In the genomic region with DNA sequence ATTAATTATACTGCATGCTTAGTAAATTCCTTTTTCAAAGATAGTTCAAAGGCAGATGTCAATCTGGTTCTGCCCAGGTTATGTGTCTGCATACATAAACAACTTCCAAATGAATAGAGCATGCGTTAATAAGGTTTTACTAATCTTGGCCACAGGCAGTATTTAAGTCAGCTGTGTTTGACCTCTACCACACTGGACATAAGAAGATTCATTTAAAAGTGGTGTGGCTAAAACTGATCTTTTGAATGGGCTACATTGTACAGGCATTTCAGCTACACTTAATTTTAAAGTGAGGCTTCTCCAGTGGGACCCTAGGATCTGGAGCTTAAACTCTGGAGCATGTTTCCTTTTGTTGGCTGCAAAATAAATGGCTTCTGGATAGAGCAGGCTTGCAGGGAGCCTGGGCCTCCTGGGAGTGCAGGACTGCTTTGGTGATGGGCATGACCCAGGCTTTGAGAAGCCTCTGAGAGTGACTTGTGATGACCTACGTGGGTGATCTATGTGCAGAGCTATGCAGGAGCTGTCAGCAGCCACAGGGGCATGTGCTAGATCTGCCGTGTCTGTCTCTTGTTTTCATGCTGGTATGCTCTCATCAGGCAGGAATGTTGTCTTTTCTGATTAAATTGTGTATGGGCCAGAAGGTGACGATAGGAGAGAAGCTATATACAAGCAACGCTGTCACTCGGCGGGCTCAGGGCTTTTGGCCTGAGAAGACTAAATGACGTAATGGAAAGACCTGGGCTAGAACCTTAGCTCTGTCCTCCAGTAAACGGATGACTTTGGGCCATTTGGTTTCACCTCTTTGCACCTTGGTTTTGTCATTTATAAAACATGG, we compare ENCODE assay signal across 11 cellular contexts.
DNase-seq lines count a peak whose midpoint lies in the region; ATAC-seq and TF ChIP-seq lines count a peak whose summit lies in the region.
"Had no signal": no experiment of that assay in that cellular context is flagged by ENCODE, and none has a peak within 500 bp of the region (broad histone marks: within the 10 kb centered on the region; RNA-seq: fewer than 3 reads in every experiment).

No MANE protein-coding gene starts in this region.

- H3K9me3 Mint-ChIP-seq in Calu3 (ENCODE audit: low read depth, unreplicated experiment) = no peaks in the 10 kb centered on the region
- H3K9me3 Mint-ChIP-seq in neural crest cell = no peaks in the 10 kb centered on the region

- no peak for ATAC-seq in GM19452 (IDR thresholded peaks at IDR 0.05; ENCODE audit: unreplicated experiment)
- no peak for ATAC-seq in activated CD4-positive, CD25-positive, alpha-beta regulatory T cell treated with anti-CD3 and anti-CD28 coated beads, Interleukin-2, amount 50 U/mL, for 24 hours

- intact Hi-C loops in Calu3 (cut with micrococcal nuclease; ENCODE audit: unreplicated experiment) = no loop called here

- no peaks in the 10 kb centered on the region for H3K36me3 Mint-ChIP-seq in Calu3 (ENCODE audit: insufficient read depth, unreplicated experiment)
- no peaks in the 10 kb centered on the region for H3K36me3 Mint-ChIP-seq in neural crest cell (ENCODE audit: low read depth)

- CTCF ChIA-PET in Calu3 (lab: Charles Lee) (no interaction called here), RWPE1 (lab: Yijun Ruan, JAX) (interaction anchor here (0.6 to 1.0 kb wide), 4 partner anchors 11 to 1486 kb away, joined by 3 to 6 read pairs (median 3); no protein-coding TSS in a partner anchor)

- POLR2A ChIA-PET in RWPE1 (lab: Yijun Ruan, JAX; ENCODE audit: low non-redundant PET) = interaction anchor here (0.6 kb wide), 1 partner anchor 81 kb away, joined by 3 read pairs; no protein-coding TSS in a partner anchor

- H3K27ac Mint-ChIP-seq in Calu3 (ENCODE audit: unreplicated experiment) = peak overlapping the region; percentile 40
- peak overlapping the region; percentile 12 for H3K27ac Mint-ChIP-seq in neural crest cell (ENCODE audit: unreplicated experiment)

- H3K27me3 Mint-ChIP-seq in Calu3 (ENCODE audit: unreplicated experiment) (no peaks in the 10 kb centered on the region), neural crest cell (ENCODE audit: low read depth) (no peaks in the 10 kb centered on the region)

- H3K4me3 Mint-ChIP-seq in Calu3 (ENCODE audit: low read depth, unreplicated experiment) (no peak overlapping the region), neural crest cell (peak overlapping the region; percentile 9)

- BruUV-seq in Calu3 (replicated peaks; lab: Mats Ljungman, UMichigan) = no TSS peak

- no peak for TF ChIP-seq CTCF in Calu3 (IDR thresholded peaks at IDR 0.05; ENCODE audit: unreplicated experiment)
- no peak for TF ChIP-seq CTCF in RWPE1 (conservative IDR thresholded peaks at IDR 0.05; ENCODE audit: low read depth)
- peak; percentile 21 for TF ChIP-seq CTCF in neural crest cell (conservative IDR thresholded peaks at IDR 0.05)

- peak overlapping the region; percentile 54; the same call in 1 of the 2 replicates for H3K27ac ChIP-seq in RWPE1
- H3K27ac ChIP-seq: esophagus squamous epithelium, PC-9 had no signal

- peaks cover 7% of the 10 kb centered on the region for H3K4me1 Mint-ChIP-seq in Calu3 (ENCODE audit: low read depth, unreplicated experiment)
- H3K4me1 Mint-ChIP-seq in neural crest cell = peaks cover 29% of the 10 kb centered on the region

- no peak for DNase-seq in Calu3
- DNase-seq in RWPE1 (ENCODE audit: low spot score) = peak; percentile 93
- DNase-seq in fibroblast of peridontal ligament (ENCODE audit: extremely low read depth) = peak; percentile 8
- DNase-seq in neural crest cell (ENCODE audit: low read depth, low spot score) = peak; percentile 28
- no peak for DNase-seq in NCI-H128 (lab: John Stamatoyannopoulos, UW; ENCODE audit: unreplicated experiment)
- no peak for DNase-seq in activated CD4-positive, alpha-beta T cell treated with anti-CD3 and anti-CD28 coated beads for 4 hours
- DNase-seq: DMS79, esophagus squamous epithelium had no signal

Comparison
In these comparisons a context has a peak if more than half of its experiments do, and no peak if none do; other contexts are left out.
1. DNase-seq: peak in RWPE1 (single experiment), fibroblast of peridontal ligament (single experiment) and neural crest cell (single experiment); none in Calu3 (single experiment), NCI-H128 (single experiment) and activated CD4-positive, alpha-beta T cell treated with anti-CD3 and anti-CD28 coated beads for 4 hours (0 of 2).